Comparison of ENCODE assay signal across 9 cellular contexts in the genomic region with DNA sequence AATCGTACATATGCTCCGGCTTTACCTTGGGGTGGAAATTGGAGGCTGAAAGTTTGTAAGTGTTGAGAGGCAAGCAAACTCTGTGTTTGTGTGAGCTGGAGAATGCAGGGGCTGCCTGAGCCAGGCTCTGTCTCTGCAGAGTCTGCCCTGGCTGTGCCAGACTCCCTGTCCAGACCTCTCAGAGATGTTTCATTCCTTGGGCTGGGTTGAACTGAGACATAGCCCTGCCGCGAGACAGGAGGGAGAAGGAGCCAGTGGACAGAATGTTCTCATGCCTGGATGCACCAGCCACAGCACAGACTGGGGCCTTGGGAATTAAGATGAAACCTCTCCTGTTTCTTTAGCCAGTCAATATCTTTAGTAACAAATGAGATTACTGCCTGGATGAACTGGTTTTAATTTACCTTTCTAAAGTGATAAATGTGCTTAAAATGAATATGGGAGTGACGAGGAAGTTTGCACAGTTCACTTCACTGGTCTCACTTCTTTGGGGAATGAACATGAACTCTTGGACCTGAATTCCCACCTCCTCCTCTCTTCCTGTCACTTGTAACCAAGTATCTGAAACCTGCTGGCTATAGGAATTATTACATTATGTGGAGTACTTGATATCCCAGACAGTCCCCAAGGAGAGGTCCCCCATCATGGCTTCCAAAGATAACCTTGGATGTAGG. TPM values are rescaled to one million over a fixed set of nuclear protein-coding genes. Genes with fewer than 3 reads are reported as not detected.
DNase-seq lines count a peak whose midpoint lies in the region; ATAC-seq and TF ChIP-seq lines count a peak whose summit lies in the region.
"Had no signal": no experiment of that assay in that cellular context is flagged by ENCODE, and none has a peak within 500 bp of the region (broad histone marks: within the 10 kb centered on the region; RNA-seq: fewer than 3 reads in every experiment).

No MANE protein-coding gene starts in this region.

- no peaks in the 10 kb centered on the region for H3K9me3 ChIP-seq in mesodermal cell (ENCODE audit: control insufficient read depth, low read length)
- no peaks in the 10 kb centered on the region for H3K9me3 ChIP-seq in thyroid gland
- no peaks in the 10 kb centered on the region for H3K9me3 ChIP-seq in MG63

- POLR2A ChIA-PET in activated CD4-positive, alpha-beta T cell treated with anti-CD3 and anti-CD28 coated beads, Interleukin-2, amount 10 ng/mL, durations not matched to agents 7 days and 5 days (lab: Charles Lee), result no interaction called here
- POLR2A ChIA-PET in GM10248 (lab: Yijun Ruan, JAX), result no interaction called here

- intact Hi-C loops in thyroid gland (cut with DNase I), result no loop called here

- H3K27me3 ChIP-seq in thyroid gland (no peaks in the 10 kb centered on the region), MG63 (no peaks in the 10 kb centered on the region)

- H3K9me3 Mint-ChIP-seq in activated CD4-positive, alpha-beta T cell treated with anti-CD3 and anti-CD28 coated beads, Interleukin-2, amount 10 ng/mL, durations not matched to agents 7 days and 5 days, result peaks cover 3% of the 10 kb centered on the region
- H3K9me3 Mint-ChIP-seq: GM23338 had no signal

- no peak for ATAC-seq in GM21619 (IDR thresholded peaks at IDR 0.05; ENCODE audit: unreplicated experiment)
- ATAC-seq: GM23338 had no signal

- peaks cover 75% of the 10 kb centered on the region for H3K4me1 Mint-ChIP-seq in activated CD4-positive, alpha-beta T cell treated with anti-CD3 and anti-CD28 coated beads, Interleukin-2, amount 10 ng/mL, durations not matched to agents 7 days and 5 days

- peak overlapping the region; percentile 89 for H3K27ac ChIP-seq in mesodermal cell (ENCODE audit: low read depth, low read length, severe bottlenecking)
- H3K27ac ChIP-seq in thyroid gland, result peak overlapping the region; percentile 89 to 96 (median 92)

- no peak for TF ChIP-seq CTCF in thyroid gland (IDR thresholded peaks at IDR 0.05)
- TF ChIP-seq CTCF in GM10248 (IDR thresholded peaks at IDR 0.05; ENCODE audit: control extremely low read depth, extremely low read depth, low read depth, missing control alignments), result no peak

- peaks cover 91% of the 10 kb centered on the region for H3K4me1 ChIP-seq in mesodermal cell (ENCODE audit: control insufficient read depth, insufficient read depth, low read length, poor library complexity, severe bottlenecking)
- peaks cover 83 to 89% of the 10 kb centered on the region in 2 donors for H3K4me1 ChIP-seq in thyroid gland

- H3K36me3 Mint-ChIP-seq in activated CD4-positive, alpha-beta T cell treated with anti-CD3 and anti-CD28 coated beads, Interleukin-2, amount 10 ng/mL, durations not matched to agents 7 days and 5 days (ENCODE audit: low read depth), result peaks cover 10% of the 10 kb centered on the region

- H3K27me3 Mint-ChIP-seq in activated CD4-positive, alpha-beta T cell treated with anti-CD3 and anti-CD28 coated beads, Interleukin-2, amount 10 ng/mL, durations not matched to agents 7 days and 5 days, result no peaks in the 10 kb centered on the region

- H3K4me3 Mint-ChIP-seq in activated CD4-positive, alpha-beta T cell treated with anti-CD3 and anti-CD28 coated beads, Interleukin-2, amount 10 ng/mL, durations not matched to agents 7 days and 5 days, result no peak overlapping the region
- H3K4me3 Mint-ChIP-seq: GM23338 had no signal

- WGBS in mesodermal cell (ENCODE audit: insufficient coverage in 2 of 2), 2 experiments, result 97% methylated on average over 4 of the region's 5 CpGs; no CpG with 5 or more reads in 1 of the 2 experiments
- WGBS in thyroid gland, 2 donors, result 33 to 37% methylated on average over 5 of the region's 5 CpGs

- H3K36me3 ChIP-seq in mesodermal cell (ENCODE audit: control insufficient read depth, insufficient read depth, low read length), result peaks cover 40% of the 10 kb centered on the region
- no peaks in the 10 kb centered on the region for H3K36me3 ChIP-seq in thyroid gland
- no peaks in the 10 kb centered on the region for H3K36me3 ChIP-seq in MG63

- CTCF ChIA-PET in activated CD4-positive, alpha-beta T cell treated with anti-CD3 and anti-CD28 coated beads, Interleukin-2, amount 10 ng/mL, durations not matched to agents 7 days and 5 days (lab: Charles Lee), result interaction anchor here (0.6 to 1.1 kb wide), 3 partner anchors 8 to 17 kb away, joined by 3 read pairs; no protein-coding TSS in a partner anchor
- CTCF ChIA-PET in GM10248 (lab: Yijun Ruan, JAX), result interaction anchor here (0.8 to 1.5 kb wide), 5 partner anchors 9 to 70 kb away, joined by 3 to 5 read pairs (median 4); no protein-coding TSS in a partner anchor

- no peak for DNase-seq in activated CD4-positive, alpha-beta T cell treated with anti-CD3 and anti-CD28 coated beads, Interleukin-2, amount 10 ng/mL, durations not matched to agents 7 days and 5 days
- DNase-seq in activated CD4-positive, alpha-beta T cell treated with anti-CD3 and anti-CD28 coated beads for 1 hour, result no peak
- DNase-seq in cerebellum (ENCODE audit: low spot score), result peak; percentile 64
- DNase-seq in thyroid gland, result peak; percentile 67 to 71
- no peak for DNase-seq in MG63
- DNase-seq in GM10248 (ENCODE audit: extremely low spot score), result no peak

- H3K27ac Mint-ChIP-seq in activated CD4-positive, alpha-beta T cell treated with anti-CD3 and anti-CD28 coated beads, Interleukin-2, amount 10 ng/mL, durations not matched to agents 7 days and 5 days, result peak overlapping the region; percentile 82

- no peak overlapping the region for H3K4me3 ChIP-seq in mesodermal cell (ENCODE audit: extremely low read depth, insufficient read depth, low read length, poor library complexity, severe bottlenecking)
- no peak overlapping the region for H3K4me3 ChIP-seq in thyroid gland (replicated peaks in 1 of 3)
- H3K4me3 ChIP-seq in MG63, result no peak overlapping the region
- H3K4me3 ChIP-seq: GM23338 had no signal

- no peak for TF ChIP-seq POLR2A in thyroid gland (IDR thresholded peaks at IDR 0.05)

RNA-seq across cellular contexts. Expression of a gene that starts 40.1 kb away (rescaled TPM):
- total RNA-seq in activated CD4-positive, alpha-beta T cell treated with anti-CD3 and anti-CD28 coated beads, Interleukin-2, amount 10 ng/mL, durations not matched to agents 7 days and 5 days, result 10 to 100 TPM in 1 of 2 experiments, 1 to 10 TPM in 1; 9.4 to 13.2 TPM
- total RNA-seq in cerebellum (12.2 TPM), thyroid gland (10 to 100 TPM; 29.5 to 67.2 (median 39.9) TPM)
- 22.0 TPM for polyA plus RNA-seq in mesodermal cell (2013, experiment 1 of 2)
- polyA plus RNA-seq in mesodermal cell (2013, experiment 2 of 2), result 19.1 TPM
- 1.4 and 1.9 TPM in 2 replicates for total RNA-seq in MG63 (2014; rRNA removed; shearing (Covaris generic); ENCODE audit: low replicate concordance)

Comparison
In these comparisons a context has a peak if more than half of its experiments do, and no peak if none do; other contexts are left out.
1. DNase-seq: peak in cerebellum (single experiment) and thyroid gland (2 of 2); none in activated CD4-positive, alpha-beta T cell treated with anti-CD3 and anti-CD28 coated beads, Interleukin-2, amount 10 ng/mL, durations not matched to agents 7 days and 5 days (single experiment), activated CD4-positive, alpha-beta T cell treated with anti-CD3 and anti-CD28 coated beads for 1 hour (single experiment), MG63 (single experiment) and GM10248 (single experiment).